ENCODE assay signal across 7 cellular contexts in genomic region chr13:41356385-41356648, GRCh38. TPM values are rescaled to one million over a fixed set of nuclear protein-coding genes. Genes with fewer than 3 reads are reported as not detected.
DNase-seq lines count a peak whose midpoint lies in the region; ATAC-seq and TF ChIP-seq lines count a peak whose summit lies in the region.
"Not testable (repeated sequence)": the region's sequence is repeated elsewhere in the genome, so short reads cannot be mapped to it uniquely, and the experiment has no call there.

No MANE protein-coding gene starts in this region.

- H3K4me3 ChIP-seq in CD8-positive, alpha-beta memory T cell (ENCODE audit: low read length), result peak overlapping the region; percentile 35
- not testable (repeated sequence) for H3K4me3 ChIP-seq in smooth muscle cell

- H3K9ac ChIP-seq in smooth muscle cell (ENCODE audit: low read depth), result not testable (repeated sequence)

- CTCF ChIA-PET in CD8-positive, alpha-beta memory T cell (lab: Charles Lee), result interaction anchor here (1.5 to 2.9 kb wide), 2 partner anchors 10 to 296 kb away, joined by 4 to 11 read pairs; no protein-coding TSS in a partner anchor
- CTCF ChIA-PET in T-cell (lab: Charles Lee), result interaction anchor here (1.0 to 1.6 kb wide), 4 partner anchors 11 to 297 kb away, joined by 3 to 9 read pairs (median 4); no protein-coding TSS in a partner anchor
- CTCF ChIA-PET in activated CD4-positive, alpha-beta memory T cell treated with anti-CD3 and anti-CD28 coated beads for 36 hours (lab: Charles Lee), result interaction anchor here (0.9 to 1.3 kb wide), 2 partner anchors 104 to 297 kb away, joined by 3 read pairs; no protein-coding TSS in a partner anchor

- not testable (repeated sequence) for H3K4me2 ChIP-seq in smooth muscle cell

- H3K27me3 ChIP-seq in CD8-positive, alpha-beta memory T cell (ENCODE audit: insufficient read depth, low read length, poor library complexity, severe bottlenecking); smooth muscle cell (ENCODE audit: low read depth): not testable (repeated sequence)

- H3K27ac ChIP-seq in CD8-positive, alpha-beta memory T cell (ENCODE audit: low read depth, low read length), result peak overlapping the region; percentile 41
- H3K27ac ChIP-seq in smooth muscle cell (ENCODE audit: low read depth), result peak overlapping the region; percentile 12

- H3K79me2 ChIP-seq in smooth muscle cell (ENCODE audit: low read depth), result not testable (repeated sequence)

- H3K27me3 Mint-ChIP-seq in CD8-positive, alpha-beta memory T cell; T-cell; activated CD4-positive, alpha-beta memory T cell treated with anti-CD3 and anti-CD28 coated beads for 36 hours; activated T-helper 17 cell treated with anti-CD3 and anti-CD28 coated beads, Interleukin-2, amount 50 U/mL, for 72 hours; activated naive CD8-positive, alpha-beta T cell treated with anti-CD3 and anti-CD28 coated beads, Interleukin-2, amount 50 U/mL, for 24 hours; immature natural killer cell (ENCODE audit: low read depth in 3 of 3): not testable (repeated sequence)

- H3K27ac Mint-ChIP-seq in CD8-positive, alpha-beta memory T cell, result peak overlapping the region; percentile 93 to 100 (median 96)
- H3K27ac Mint-ChIP-seq in T-cell (peak overlapping the region; percentile 95 to 97), immature natural killer cell (peak overlapping the region; percentile 64 to 90 (median 86))
- peak overlapping the region; percentile 84 for H3K27ac Mint-ChIP-seq in activated CD4-positive, alpha-beta memory T cell treated with anti-CD3 and anti-CD28 coated beads for 36 hours
- peak overlapping the region; percentile 92 for H3K27ac Mint-ChIP-seq in activated T-helper 17 cell treated with anti-CD3 and anti-CD28 coated beads, Interleukin-2, amount 50 U/mL, for 72 hours
- H3K27ac Mint-ChIP-seq in activated naive CD8-positive, alpha-beta T cell treated with anti-CD3 and anti-CD28 coated beads, Interleukin-2, amount 50 U/mL, for 24 hours, result peak overlapping the region; percentile 72

- H3K9me3 Mint-ChIP-seq in CD8-positive, alpha-beta memory T cell; T-cell; activated CD4-positive, alpha-beta memory T cell treated with anti-CD3 and anti-CD28 coated beads for 36 hours; activated T-helper 17 cell treated with anti-CD3 and anti-CD28 coated beads, Interleukin-2, amount 50 U/mL, for 72 hours; activated naive CD8-positive, alpha-beta T cell treated with anti-CD3 and anti-CD28 coated beads, Interleukin-2, amount 50 U/mL, for 24 hours; immature natural killer cell: not testable (repeated sequence)

- not testable (repeated sequence) for DNase-seq in CD8-positive, alpha-beta memory T cell; T-cell; activated CD4-positive, alpha-beta memory T cell treated with anti-CD3 and anti-CD28 coated beads for 36 hours; activated naive CD8-positive, alpha-beta T cell treated with anti-CD3 and anti-CD28 coated beads, Interleukin-2, amount 50 U/mL, for 24 hours; immature natural killer cell; smooth muscle cell (lab: John Stamatoyannopoulos, UW; ENCODE audit: unreplicated experiment)

- peak overlapping the region; percentile 42 to 90 (median 70) for H3K4me3 Mint-ChIP-seq in CD8-positive, alpha-beta memory T cell
- peak overlapping the region; percentile 56 to 66 (median 60) for H3K4me3 Mint-ChIP-seq in T-cell
- peak overlapping the region; percentile 13 for H3K4me3 Mint-ChIP-seq in activated CD4-positive, alpha-beta memory T cell treated with anti-CD3 and anti-CD28 coated beads for 36 hours
- H3K4me3 Mint-ChIP-seq in activated T-helper 17 cell treated with anti-CD3 and anti-CD28 coated beads, Interleukin-2, amount 50 U/mL, for 72 hours, result peak overlapping the region; percentile 77
- peak overlapping the region; percentile 22 for H3K4me3 Mint-ChIP-seq in activated naive CD8-positive, alpha-beta T cell treated with anti-CD3 and anti-CD28 coated beads, Interleukin-2, amount 50 U/mL, for 24 hours
- H3K4me3 Mint-ChIP-seq in immature natural killer cell, result peak overlapping the region in 2 of 5 donors; percentile 71 to 75

- H3K4me1 Mint-ChIP-seq in CD8-positive, alpha-beta memory T cell, result peaks cover 59 to 78% (median 73%) of the 10 kb centered on the region in 3 donors
- H3K4me1 Mint-ChIP-seq in T-cell (peaks cover 73 to 81% (median 73%) of the 10 kb centered on the region in 3 donors), immature natural killer cell (peaks cover 28 to 36% of the 10 kb centered on the region in 2 donors)
- peaks cover 54% of the 10 kb centered on the region for H3K4me1 Mint-ChIP-seq in activated CD4-positive, alpha-beta memory T cell treated with anti-CD3 and anti-CD28 coated beads for 36 hours (ENCODE audit: low read depth)
- H3K4me1 Mint-ChIP-seq in activated T-helper 17 cell treated with anti-CD3 and anti-CD28 coated beads, Interleukin-2, amount 50 U/mL, for 72 hours, result peaks cover 31% of the 10 kb centered on the region
- peaks cover 48% of the 10 kb centered on the region for H3K4me1 Mint-ChIP-seq in activated naive CD8-positive, alpha-beta T cell treated with anti-CD3 and anti-CD28 coated beads, Interleukin-2, amount 50 U/mL, for 24 hours

- H3K4me1 ChIP-seq in CD8-positive, alpha-beta memory T cell (ENCODE audit: insufficient read depth, low read length), result peaks cover 69% of the 10 kb centered on the region
- H3K4me1 ChIP-seq in smooth muscle cell (ENCODE audit: low read depth), result not testable (repeated sequence)

- H3K36me3 Mint-ChIP-seq in CD8-positive, alpha-beta memory T cell, result peaks cover 12 to 31% (median 12%) of the 10 kb centered on the region in 3 donors
- H3K36me3 Mint-ChIP-seq in T-cell (peaks cover 26% of the 10 kb centered on the region), immature natural killer cell (peaks cover 0 to 27% (median 11%) of the 10 kb centered on the region in 3 donors)
- H3K36me3 Mint-ChIP-seq in activated CD4-positive, alpha-beta memory T cell treated with anti-CD3 and anti-CD28 coated beads for 36 hours, result peaks cover 24% of the 10 kb centered on the region
- H3K36me3 Mint-ChIP-seq in activated T-helper 17 cell treated with anti-CD3 and anti-CD28 coated beads, Interleukin-2, amount 50 U/mL, for 72 hours (ENCODE audit: low read depth), result peaks cover 60% of the 10 kb centered on the region
- peaks cover 46% of the 10 kb centered on the region for H3K36me3 Mint-ChIP-seq in activated naive CD8-positive, alpha-beta T cell treated with anti-CD3 and anti-CD28 coated beads, Interleukin-2, amount 50 U/mL, for 24 hours (ENCODE audit: low read depth)

- ATAC-seq in T-cell (replicated peaks in 1 of 4), result peak in 3 of 4 experiments; percentile 5 to 11 (median 10)
- not testable (repeated sequence) for ATAC-seq in activated T-helper 17 cell treated with anti-CD3 and anti-CD28 coated beads, Interleukin-2, amount 50 U/mL, for 72 hours (replicated peaks); activated naive CD8-positive, alpha-beta T cell treated with anti-CD3 and anti-CD28 coated beads, Interleukin-2, amount 50 U/mL, for 24 hours

- intact Hi-C loops in activated CD4-positive, alpha-beta memory T cell treated with anti-CD3 and anti-CD28 coated beads for 36 hours (cut with micrococcal nuclease), result loop anchor here (1.0 to 5.0 kb wide), 4 partner anchors 42 to 691 kb away; partner anchors contain the start of genes DGKH and VWA8

- not testable (repeated sequence) for TF ChIP-seq CTCF in smooth muscle cell (IDR thresholded peaks at IDR 0.05; ENCODE audit: borderline replicate concordance, insufficient read depth, poor library complexity, severe bottlenecking)

- not testable (repeated sequence) for H3K36me3 ChIP-seq in CD8-positive, alpha-beta memory T cell (ENCODE audit: insufficient read depth, low read length); smooth muscle cell (ENCODE audit: low read depth)

- not testable (repeated sequence) for H4K20me1 ChIP-seq in smooth muscle cell (ENCODE audit: low read depth)

- H3K9me3 ChIP-seq in CD8-positive, alpha-beta memory T cell (ENCODE audit: low read length); smooth muscle cell (replicated peaks; ENCODE audit: low read depth): not testable (repeated sequence)

- POLR2A ChIA-PET in CD8-positive, alpha-beta memory T cell (lab: Charles Lee), result interaction anchor here (0.7 kb wide), 1 partner anchor 129 kb away, joined by 3 read pairs; no protein-coding TSS in a partner anchor
- POLR2A ChIA-PET in T-cell (lab: Charles Lee), result interaction anchor here in 1 of 2 donors (0.6 kb wide), 1 partner anchor 16 kb away, joined by 3 read pairs; no protein-coding TSS in a partner anchor
- POLR2A ChIA-PET in activated CD4-positive, alpha-beta memory T cell treated with anti-CD3 and anti-CD28 coated beads for 36 hours (lab: Charles Lee), result interaction anchor here (0.8 kb wide), 1 partner anchor 109 kb away, joined by 3 read pairs; no protein-coding TSS in a partner anchor

- WGBS in smooth muscle cell (ENCODE audit: low lambda C conversion rate), result 84% methylated on average over 3 of the region's 5 CpGs

- H2AFZ ChIP-seq in smooth muscle cell (ENCODE audit: low read depth), result not testable (repeated sequence)

- H3F3A ChIP-seq in smooth muscle cell (ENCODE audit: low read depth), result not testable (repeated sequence)

RNA-seq across cellular contexts. Expression of gene NAA16, which starts 45.2 kb away (rescaled TPM):
- 10 to 100 TPM; 23.3 to 24.0 TPM for total RNA-seq in CD8-positive, alpha-beta memory T cell
- 17.0 TPM for polyA plus RNA-seq in CD8-positive, alpha-beta memory T cell
- total RNA-seq in T-cell, result 10 to 100 TPM; 45.7 to 93.7 (median 49.6) TPM
- total RNA-seq in activated CD4-positive, alpha-beta memory T cell treated with anti-CD3 and anti-CD28 coated beads for 36 hours, result 10 to 100 TPM; 19.2 to 23.2 TPM
- total RNA-seq in activated T-helper 17 cell treated with anti-CD3 and anti-CD28 coated beads, Interleukin-2, amount 50 U/mL, for 72 hours, result 10 to 100 TPM; 16.0 to 29.9 TPM
- 10 to 100 TPM in 2 of 3 donors, 1 to 10 TPM in 1; 9.0 to 17.1 (median 10.7) TPM for polyA plus RNA-seq in immature natural killer cell
- 21.8 TPM in 2 replicates for total RNA-seq in smooth muscle cell
- 4.6 and 6.9 TPM in 2 replicates for polyA plus RNA-seq in smooth muscle cell
